In the genomic region with DNA sequence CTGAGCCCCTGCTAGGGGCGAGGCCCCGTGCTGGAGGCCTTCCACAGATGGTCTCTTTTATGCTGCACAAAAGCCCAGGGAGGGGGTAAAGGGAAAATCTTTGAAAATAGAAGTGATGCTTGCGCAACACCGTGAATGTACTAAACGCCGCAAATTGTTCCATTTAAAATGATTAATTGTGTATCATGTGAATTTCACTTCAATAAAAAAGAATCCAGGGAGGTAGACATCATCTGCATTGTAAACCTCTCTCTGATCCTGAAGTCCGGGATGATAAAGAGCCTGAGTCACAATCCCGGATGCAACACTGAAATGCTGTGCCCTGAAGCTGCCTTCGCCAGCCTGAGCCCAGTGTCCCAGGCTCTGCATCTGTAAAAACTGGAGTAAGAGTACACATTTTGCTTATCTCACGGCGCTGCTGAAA, we compare ENCODE assay signal across 11 cellular contexts.
DNase-seq lines count a peak whose midpoint lies in the region; ATAC-seq, FAIRE-seq and TF ChIP-seq lines count a peak whose summit lies in the region.
"Had no signal": no experiment of that assay in that cellular context is flagged by ENCODE, and none has a peak within 500 bp of the region (broad histone marks: within the 10 kb centered on the region; RNA-seq: fewer than 3 reads in every experiment).

No MANE protein-coding gene starts in this region.

- peaks cover 12% of the 10 kb centered on the region for H3K4me1 ChIP-seq in A673 (ENCODE audit: insufficient read depth, low read length, poor library complexity, severe bottlenecking)
- peaks cover 0 to 4% of the 10 kb centered on the region in 2 experiments; a peak in 4 of 5 replicates for H3K4me1 ChIP-seq in K562 (replicated peaks in 1 of 2; ENCODE audit: control insufficient read depth in 2 of 2, insufficient read depth in 2 of 2, low read length in 2 of 2)
- H3K4me1 ChIP-seq in naive thymus-derived CD4-positive, alpha-beta T cell (ENCODE audit: control insufficient read depth in 2 of 2, insufficient read depth in 2 of 2, low read length in 2 of 2) = no peaks in the 10 kb centered on the region

- ATAC-seq in K562 (no peak), left colon (peak; percentile 51), HG03280 (IDR thresholded peaks at IDR 0.05; ENCODE audit: unreplicated experiment) (no peak)
- no peak for ATAC-seq in activated T-cell treated with anti-CD3 and anti-CD28 coated beads, Interleukin-2, amount 50 U/mL, for 72 hours (replicated peaks in 1 of 2)
- ATAC-seq in naive thymus-derived CD4-positive, alpha-beta T cell = no peak

- H2AFZ ChIP-seq in K562 (ENCODE audit: low read depth, low read length) = peak overlapping the region; percentile 60; the same call in 1 of the 2 replicates

- no peaks in the 10 kb centered on the region for H3K9me3 ChIP-seq in A673 (ENCODE audit: low read depth, low read length, poor library complexity, severe bottlenecking)
- H3K9me3 ChIP-seq in K562 (replicated peaks; ENCODE audit: control insufficient read depth, insufficient read depth, low read depth, low read length) = no peaks in the 10 kb centered on the region
- H3K9me3 ChIP-seq in naive thymus-derived CD4-positive, alpha-beta T cell (ENCODE audit: control insufficient read depth in 2 of 3, low read length in 3 of 3) = no peaks in the 10 kb centered on the region

- WGBS in K562 (ENCODE audit: insufficient coverage, low coverage, missing lambda C conversion rate) = 26% methylated on average over 11 of the region's 11 CpGs

- no peak for TF ChIP-seq RAD21 in Ishikawa (IDR thresholded peaks at IDR 0.05; ENCODE audit: low read depth)
- TF ChIP-seq RAD21 in K562 (CRISPR knock-in tag; conservative IDR thresholded peaks at IDR 0.05 in 1 of 2, IDR thresholded peaks at IDR 0.05 in 1 of 2) = no peak

- H3K4me1 Mint-ChIP-seq in activated T-cell treated with anti-CD3 and anti-CD28 coated beads, Interleukin-2, amount 50 U/mL, for 72 hours (ENCODE audit: low read depth) = peaks cover 24% of the 10 kb centered on the region
- peaks cover 5 to 12% (median 10%) of the 10 kb centered on the region in 7 donors for H3K4me1 Mint-ChIP-seq in naive thymus-derived CD4-positive, alpha-beta T cell

- DNase-seq in A673 (ENCODE audit: low spot score) (peak; percentile 76), K562 (ENCODE audit: extremely low read depth in 1 of 4, low spot score in 3 of 4) (no peak), left colon (no peak), posterior cingulate gyrus (no peak)
- DNase-seq in activated T-cell treated with anti-CD3 and anti-CD28 coated beads, Interleukin-2, amount 50 U/mL, for 72 hours = no peak
- no peak for DNase-seq in naive thymus-derived CD4-positive, alpha-beta T cell
- DNase-seq: activated naive CD8-positive, alpha-beta T cell treated with anti-CD3 and anti-CD28 coated beads for 36 hours; CD4-positive, alpha-beta T cell had no signal

- no peaks in the 10 kb centered on the region for H3K79me2 ChIP-seq in K562 (ENCODE audit: control insufficient read depth, insufficient read depth, low read length)

- H3K27me3 ChIP-seq in A673 (replicated peaks; ENCODE audit: insufficient read depth, low read depth, low read length, poor library complexity) (no peaks in the 10 kb centered on the region), K562 (ENCODE audit: control insufficient read depth in 2 of 2, insufficient read depth in 2 of 2, low read length in 2 of 2) (peaks cover 17 to 45% of the 10 kb centered on the region in 2 experiments; a peak in 4 of 5 replicates)
- H3K27me3 ChIP-seq in naive thymus-derived CD4-positive, alpha-beta T cell (ENCODE audit: control insufficient read depth in 2 of 2, insufficient read depth in 2 of 2, low read length in 2 of 2) = no peaks in the 10 kb centered on the region

- no peak overlapping the region for H3K9ac ChIP-seq in K562 (ENCODE audit: insufficient read depth in 1 of 2, low read depth in 2 of 2, low read length in 2 of 2)

- TF ChIP-seq CTCF in A673 (conservative IDR thresholded peaks at IDR 0.05; ENCODE audit: low read depth, low read length) (no peak), K562 (IDR thresholded peaks at IDR 0.05 in 2 of 3, conservative IDR thresholded peaks at IDR 0.05 in 1 of 3; ENCODE audit: insufficient read depth in 2 of 3, low read depth in 1 of 3, low read length in 3 of 3) (no peak)

- no peaks in the 10 kb centered on the region for H3K9me3 Mint-ChIP-seq in activated T-cell treated with anti-CD3 and anti-CD28 coated beads, Interleukin-2, amount 50 U/mL, for 72 hours
- no peaks in the 10 kb centered on the region for H3K9me3 Mint-ChIP-seq in naive thymus-derived CD4-positive, alpha-beta T cell
- H3K9me3 Mint-ChIP-seq: activated naive CD8-positive, alpha-beta T cell treated with anti-CD3 and anti-CD28 coated beads for 36 hours; CD4-positive, alpha-beta T cell had no signal

- no peak overlapping the region for H3K4me3 ChIP-seq in A673 (ENCODE audit: low read depth, low read length, poor library complexity, severe bottlenecking)
- no peak overlapping the region for H3K4me3 ChIP-seq in K562
- no peak overlapping the region for H3K4me3 ChIP-seq in naive thymus-derived CD4-positive, alpha-beta T cell (ENCODE audit: low read length)

- H3K4me3 Mint-ChIP-seq in activated T-cell treated with anti-CD3 and anti-CD28 coated beads, Interleukin-2, amount 50 U/mL, for 72 hours = no peak overlapping the region
- no peak overlapping the region for H3K4me3 Mint-ChIP-seq in naive thymus-derived CD4-positive, alpha-beta T cell
- H3K4me3 Mint-ChIP-seq: activated naive CD8-positive, alpha-beta T cell treated with anti-CD3 and anti-CD28 coated beads for 36 hours; CD4-positive, alpha-beta T cell had no signal

- no peaks in the 10 kb centered on the region for H3K9me1 ChIP-seq in K562 (ENCODE audit: control insufficient read depth, insufficient read depth, low read length)

- H4K20me1 ChIP-seq in K562 (replicated peaks; ENCODE audit: control insufficient read depth, insufficient read depth, low read length) = no peaks in the 10 kb centered on the region

- H3K27ac ChIP-seq in A673 (ENCODE audit: low read depth, low read length, poor library complexity, severe bottlenecking) (no peak overlapping the region), K562 (ENCODE audit: extremely low read depth, low read depth, low read length) (no peak overlapping the region)
- H3K27ac ChIP-seq in naive thymus-derived CD4-positive, alpha-beta T cell (ENCODE audit: low read depth, low read length) = no peak overlapping the region

- H3K4me2 ChIP-seq in K562 (ENCODE audit: insufficient read depth, low read length) = peak overlapping the region; percentile 53; the same call in 1 of the 2 replicates

- TF ChIP-seq EP300 in Ishikawa (IDR thresholded peaks at IDR 0.05; ENCODE audit: borderline replicate concordance) (no peak), K562 (IDR thresholded peaks at IDR 0.05; ENCODE audit: low read length) (no peak)

- no peaks in the 10 kb centered on the region for H3K36me3 Mint-ChIP-seq in activated T-cell treated with anti-CD3 and anti-CD28 coated beads, Interleukin-2, amount 50 U/mL, for 72 hours (ENCODE audit: insufficient read depth in 2 of 2)
- H3K36me3 Mint-ChIP-seq in naive thymus-derived CD4-positive, alpha-beta T cell = no peaks in the 10 kb centered on the region
- H3K36me3 Mint-ChIP-seq: activated naive CD8-positive, alpha-beta T cell treated with anti-CD3 and anti-CD28 coated beads for 36 hours had no signal

- POLR2A ChIA-PET in A673 (lab: Charles Lee; ENCODE audit: low non-redundant PET) = no interaction called here
- POLR2A ChIA-PET in K562 (lab: Yijun Ruan, JAX) = no interaction called here
- POLR2A ChIA-PET in naive thymus-derived CD4-positive, alpha-beta T cell (lab: Charles Lee) = no interaction called here

- H3K27ac Mint-ChIP-seq in activated T-cell treated with anti-CD3 and anti-CD28 coated beads, Interleukin-2, amount 50 U/mL, for 72 hours = no peak overlapping the region
- peak overlapping the region in 2 of 9 donors; percentile 43 to 81 for H3K27ac Mint-ChIP-seq in naive thymus-derived CD4-positive, alpha-beta T cell
- H3K27ac Mint-ChIP-seq: activated naive CD8-positive, alpha-beta T cell treated with anti-CD3 and anti-CD28 coated beads for 36 hours; CD4-positive, alpha-beta T cell had no signal

- H3K27me3 Mint-ChIP-seq in activated T-cell treated with anti-CD3 and anti-CD28 coated beads, Interleukin-2, amount 50 U/mL, for 72 hours (ENCODE audit: low read depth) = no peaks in the 10 kb centered on the region
- no peaks in the 10 kb centered on the region for H3K27me3 Mint-ChIP-seq in naive thymus-derived CD4-positive, alpha-beta T cell
- H3K27me3 Mint-ChIP-seq: activated naive CD8-positive, alpha-beta T cell treated with anti-CD3 and anti-CD28 coated beads for 36 hours; CD4-positive, alpha-beta T cell had no signal

- in situ Hi-C loops in K562 (cut with MboI) = no loop called here

- peak; percentile 35 for FAIRE-seq in K562 (lab: Jason Lieb, UNC)
- FAIRE-seq: TTC549 had no signal

- TF ChIP-seq POLR2A in K562 (conservative IDR thresholded peaks at IDR 0.05) = no peak

- no TSS peak for BruUV-seq in A673 (replicated peaks; lab: Mats Ljungman, UMichigan)
- BruUV-seq in K562 (replicated peaks; lab: Mats Ljungman, UMichigan) = no TSS peak

- H3K36me3 ChIP-seq in A673 (ENCODE audit: insufficient read depth, low read length, poor library complexity, severe bottlenecking) = no peaks in the 10 kb centered on the region
- no peaks in the 10 kb centered on the region for H3K36me3 ChIP-seq in K562 (ENCODE audit: control insufficient read depth, insufficient read depth, low read length)
- no peaks in the 10 kb centered on the region for H3K36me3 ChIP-seq in naive thymus-derived CD4-positive, alpha-beta T cell (ENCODE audit: control insufficient read depth in 2 of 3, insufficient read depth in 3 of 3, low read length in 3 of 3)

- intact Hi-C loops in A673 (cut with micrococcal nuclease; ENCODE audit: unreplicated experiment) (no loop called here), K562 (cut with micrococcal nuclease) (no loop called here), left colon (cut with DNase I, micrococcal nuclease) (no loop called here), posterior cingulate gyrus (cut with DNase I) (no loop called here)
- intact Hi-C loops in naive thymus-derived CD4-positive, alpha-beta T cell (cut with micrococcal nuclease) = no loop called here

- CTCF ChIA-PET in A673 (lab: Charles Lee) = interaction anchor here (0.7 to 1.0 kb wide), 2 partner anchors 50 to 105 kb away, joined by 3 to 6 read pairs; no protein-coding TSS in a partner anchor
- CTCF ChIA-PET in K562 (lab: Yijun Ruan, JAX; ENCODE audit: low intra/inter-chr PET ratio) = no interaction called here
- CTCF ChIA-PET in naive thymus-derived CD4-positive, alpha-beta T cell (lab: Charles Lee) = no interaction called here

TF ChIP-seq in Ishikawa, 13 proteins besides CTCF, POLR2A, EP300 and RAD21:
- TF ChIP-seq CEBPB (IDR thresholded peaks at IDR 0.05) (peak; percentile 88), ZBTB7A (IDR thresholded peaks at IDR 0.05; ENCODE audit: low read depth) (no peak)

TF ChIP-seq in K562, 482 proteins besides CTCF, POLR2A, EP300 and RAD21 (continues in another document):
- TF ChIP-seq HNRNPLL (IDR thresholded peaks at IDR 0.05; ENCODE audit: low read depth, low read length, poor library complexity, severe bottlenecking) (peak; percentile 65), SP1 (CRISPR knock-in tag; IDR thresholded peaks at IDR 0.05) (no peak), NFATC3 (IDR thresholded peaks at IDR 0.05) (no peak), ZNF696 (CRISPR knock-in tag; conservative IDR thresholded peaks at IDR 0.05) (no peak), CEBPB (tag; IDR thresholded peaks at IDR 0.05) (peak; percentile 90)
